ENCODE assay signal across 18 cellular contexts in the genomic region with DNA sequence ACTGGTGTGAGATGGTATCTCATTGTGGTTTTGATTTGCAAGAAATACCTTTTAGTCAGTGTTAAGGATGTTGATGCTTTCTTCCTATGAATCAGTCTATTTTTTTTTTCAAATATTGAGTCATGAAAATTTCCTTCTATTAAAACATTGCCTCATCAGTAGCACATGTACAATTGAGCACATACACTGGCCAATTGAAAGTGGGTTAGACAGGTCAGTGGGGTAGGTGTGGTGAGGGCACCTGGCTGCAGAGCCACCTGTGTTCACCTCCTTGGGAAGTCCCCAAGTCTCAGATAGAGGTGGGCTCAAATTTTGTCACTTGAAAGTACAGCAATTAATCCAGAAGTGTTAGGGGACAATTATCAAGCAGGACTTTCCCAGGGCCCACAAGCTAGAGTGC.
DNase-seq lines count a peak whose midpoint lies in the region; ATAC-seq, FAIRE-seq and TF ChIP-seq lines count a peak whose summit lies in the region.
"Had no signal": no experiment of that assay in that cellular context is flagged by ENCODE, and none has a peak within 500 bp of the region (broad histone marks: within the 10 kb centered on the region; RNA-seq: fewer than 3 reads in every experiment).

No MANE protein-coding gene starts in this region.

- intact Hi-C loops in activated CD4-positive, alpha-beta T cell treated with anti-CD3 and anti-CD28 coated beads, Interleukin-2, amount 10 ng/mL, durations not matched to agents 24 days and 14 days (cut with micrococcal nuclease) = loop anchor here (1.0 kb wide), 1 partner anchor 32 kb away; no protein-coding TSS in a partner anchor
- intact Hi-C loops in endothelial cell of umbilical vein (cut with micrococcal nuclease) = no loop called here

- H3K9me3 ChIP-seq in RWPE2 (ENCODE audit: severe bottlenecking) (no peaks in the 10 kb centered on the region), endothelial cell of umbilical vein (replicated peaks; ENCODE audit: control insufficient read depth, insufficient read depth, low read length) (no peaks in the 10 kb centered on the region), SJCRH30 (replicated peaks) (peaks cover 3% of the 10 kb centered on the region)
- H3K9me3 ChIP-seq: A549, Caco-2, esophagus squamous epithelium, neutrophil had no signal

- peaks cover 10% of the 10 kb centered on the region for H3K27me3 Mint-ChIP-seq in activated CD4-positive, alpha-beta T cell treated with anti-CD3 and anti-CD28 coated beads, Interleukin-2, amount 10 ng/mL, durations not matched to agents 24 days and 14 days

- H3K36me3 ChIP-seq in RWPE2 (ENCODE audit: low read depth) = no peaks in the 10 kb centered on the region
- H3K36me3 ChIP-seq in endothelial cell of umbilical vein (ENCODE audit: control insufficient read depth in 2 of 2, extremely low read depth in 1 of 2, insufficient read depth in 2 of 2, low read length in 2 of 2) = no peaks in the 10 kb centered on the region
- H3K36me3 ChIP-seq in SJCRH30 = no peaks in the 10 kb centered on the region
- H3K36me3 ChIP-seq: esophagus squamous epithelium, neutrophil had no signal

- FAIRE-seq in endothelial cell of umbilical vein (lab: Jason Lieb, UNC) = no peak
- FAIRE-seq: A549, colon had no signal

- H3K4me3 ChIP-seq in RWPE2 (ENCODE audit: severe bottlenecking) (no peak overlapping the region), endothelial cell of umbilical vein (replicated peaks in 1 of 3; ENCODE audit: insufficient read depth in 1 of 3, low read depth in 1 of 3, low read length in 3 of 3) (no peak overlapping the region), SJCRH30 (no peak overlapping the region)
- H3K4me3 ChIP-seq: A549, esophagus squamous epithelium had no signal

- TF ChIP-seq CTCF in RWPE2 (IDR thresholded peaks at IDR 0.05; ENCODE audit: poor library complexity, severe bottlenecking) = no peak
- TF ChIP-seq CTCF in endothelial cell of umbilical vein (IDR thresholded peaks at IDR 0.05; ENCODE audit: extremely low read depth in 1 of 2, insufficient read depth in 1 of 2, low read depth in 1 of 2, low read length in 2 of 2) = no peak
- TF ChIP-seq CTCF in GM13977 (IDR thresholded peaks at IDR 0.05; ENCODE audit: extremely low read depth, insufficient read depth, missing control alignments) = no peak

- in situ Hi-C loops in GM13977 (cut with MboI; ENCODE audit: low pct_unique_long_range_greater_than_20kb, low sequenced_read_pairs, unreplicated experiment) = no loop called here

- H4K20me1 ChIP-seq in endothelial cell of umbilical vein (replicated peaks; ENCODE audit: control insufficient read depth, extremely low read depth, insufficient read depth, low read length) = no peaks in the 10 kb centered on the region

- TF ChIP-seq POLR2A in endothelial cell of umbilical vein (IDR thresholded peaks at IDR 0.05; ENCODE audit: low read depth, low read length) = no peak

- no peak overlapping the region for H3K4me2 ChIP-seq in endothelial cell of umbilical vein (ENCODE audit: insufficient read depth, low read length)
- H3K4me2 ChIP-seq: A549, KMS-11 had no signal

- H3K27ac Mint-ChIP-seq in activated CD4-positive, alpha-beta T cell treated with anti-CD3 and anti-CD28 coated beads, Interleukin-2, amount 10 ng/mL, durations not matched to agents 24 days and 14 days = peak overlapping the region; percentile 87
- H3K27ac Mint-ChIP-seq: memory B cell; T-helper 2 cell treated with Interferon-gamma antibody and Interleukin-4, amounts not matched to agents 5 μg/mL and 100 μg/mL, for 36 hours had no signal

- POLR2A ChIA-PET in endothelial cell of umbilical vein (lab: Charles Lee) = no interaction called here

- ATAC-seq in RWPE2 (ENCODE audit: low read depth) = peak; percentile 94
- ATAC-seq: A549 had no signal

- H3K4me1 Mint-ChIP-seq in activated CD4-positive, alpha-beta T cell treated with anti-CD3 and anti-CD28 coated beads, Interleukin-2, amount 10 ng/mL, durations not matched to agents 24 days and 14 days = peaks cover 4% of the 10 kb centered on the region
- H3K4me1 Mint-ChIP-seq: memory B cell had no signal

- DNase-seq in activated CD4-positive, alpha-beta T cell treated with anti-CD3 and anti-CD28 coated beads, Interleukin-2, amount 10 ng/mL, durations not matched to agents 24 days and 14 days = no peak
- DNase-seq in activated CD4-positive, alpha-beta T cell treated with anti-CD3 and anti-CD28 coated beads for 48 hours = no peak
- no peak for DNase-seq in RWPE2 (ENCODE audit: low spot score)
- peak; percentile 14 for DNase-seq in endothelial cell of umbilical vein (ENCODE audit: low read depth, low spot score)
- DNase-seq in renal cortical epithelial cell (ENCODE audit: low read depth) = peak; percentile 74
- DNase-seq in SJCRH30 = no peak
- no peak for DNase-seq in dermis blood vessel endothelial cell
- no peak for DNase-seq in GM13977 (ENCODE audit: low spot score)
- DNase-seq: Caco-2, esophagus squamous epithelium, NCI-H524 had no signal

- H3K27ac ChIP-seq in RWPE2 (ENCODE audit: poor library complexity, severe bottlenecking) (peak overlapping the region; percentile 41), endothelial cell of umbilical vein (ENCODE audit: insufficient read depth, low read depth, low read length) (no peak overlapping the region), SJCRH30 (no peak overlapping the region)
- H3K27ac ChIP-seq: A549, esophagus squamous epithelium, KMS-11, neutrophil, RWPE1 had no signal

- H2AFZ ChIP-seq in endothelial cell of umbilical vein (ENCODE audit: low read depth, low read length) = no peak overlapping the region

- H3K36me3 Mint-ChIP-seq in activated CD4-positive, alpha-beta T cell treated with anti-CD3 and anti-CD28 coated beads, Interleukin-2, amount 10 ng/mL, durations not matched to agents 24 days and 14 days (ENCODE audit: low read depth) = peaks cover 1% of the 10 kb centered on the region

- no peaks in the 10 kb centered on the region for H3K79me2 ChIP-seq in endothelial cell of umbilical vein (ENCODE audit: control insufficient read depth, insufficient read depth, low read length)

- no TSS peak for BruUV-seq in endothelial cell of umbilical vein (replicated peaks; lab: Mats Ljungman, UMichigan)

- H3K9ac ChIP-seq in endothelial cell of umbilical vein (replicated peaks; ENCODE audit: extremely low read depth, insufficient read depth, low read length) = no peak overlapping the region
- H3K9ac ChIP-seq: KMS-11 had no signal

- peaks cover 24% of the 10 kb centered on the region for H3K9me3 Mint-ChIP-seq in activated CD4-positive, alpha-beta T cell treated with anti-CD3 and anti-CD28 coated beads, Interleukin-2, amount 10 ng/mL, durations not matched to agents 24 days and 14 days

- H3K4me1 ChIP-seq in RWPE2 (ENCODE audit: insufficient read depth, poor library complexity, severe bottlenecking) (peaks cover 3% of the 10 kb centered on the region), endothelial cell of umbilical vein (ENCODE audit: control insufficient read depth, extremely low read depth, insufficient read depth, low read length) (no peaks in the 10 kb centered on the region), SJCRH30 (peaks cover 3% of the 10 kb centered on the region; the same call in 1 of the 2 replicates)
- H3K4me1 ChIP-seq: A549, Caco-2, esophagus squamous epithelium had no signal

- H3K27me3 ChIP-seq in RWPE2 (ENCODE audit: insufficient read depth, poor library complexity, severe bottlenecking) (no peaks in the 10 kb centered on the region), endothelial cell of umbilical vein (ENCODE audit: control insufficient read depth in 2 of 2, insufficient read depth in 2 of 2, low read length in 2 of 2) (no peaks in the 10 kb centered on the region), SJCRH30 (no peaks in the 10 kb centered on the region)
- H3K27me3 ChIP-seq: esophagus squamous epithelium, neutrophil had no signal

- H3K4me3 Mint-ChIP-seq in activated CD4-positive, alpha-beta T cell treated with anti-CD3 and anti-CD28 coated beads, Interleukin-2, amount 10 ng/mL, durations not matched to agents 24 days and 14 days = no peak overlapping the region
- H3K4me3 Mint-ChIP-seq: memory B cell; T-helper 2 cell treated with Interferon-gamma antibody and Interleukin-4, amounts not matched to agents 5 μg/mL and 100 μg/mL, for 36 hours had no signal

- dilution Hi-C loops in endothelial cell of umbilical vein (cut with MboI; ENCODE audit: extremely low pct_ligation_motif_present, low sequenced_read_pairs) = no loop called here

- CTCF ChIA-PET in endothelial cell of umbilical vein (lab: Charles Lee) = no interaction called here

- no peaks in the 10 kb centered on the region for H3K9me1 ChIP-seq in endothelial cell of umbilical vein (replicated peaks; ENCODE audit: control insufficient read depth, extremely low read depth, insufficient read depth, low read length)

TF ChIP-seq in endothelial cell of umbilical vein, 7 proteins besides CTCF, POLR2A, EP300 and RAD21:
- TF ChIP-seq JUN (IDR thresholded peaks at IDR 0.05; ENCODE audit: borderline replicate concordance, insufficient read depth, insufficient read length, low read depth) = no peak
- TF ChIP-seq, protein P1, sequence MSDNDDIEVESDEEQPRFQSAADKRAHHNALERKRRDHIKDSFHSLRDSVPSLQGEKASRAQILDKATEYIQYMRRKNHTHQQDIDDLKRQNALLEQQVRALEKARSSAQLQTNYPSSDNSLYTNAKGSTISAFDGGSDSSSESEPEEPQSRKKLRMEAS (IDR thresholded peaks at IDR 0.05; ENCODE audit: insufficient read depth, insufficient read length) = no peak
- TF ChIP-seq FOS (IDR thresholded peaks at IDR 0.05; ENCODE audit: borderline replicate concordance, insufficient read depth, low read length) = peak; percentile 48
- TF ChIP-seq MYC (IDR thresholded peaks at IDR 0.05; ENCODE audit: low read depth, low read length) = no peak
- TF ChIP-seq POLR2AphosphoS5 (IDR thresholded peaks at IDR 0.05; ENCODE audit: insufficient read depth, low read depth, low read length) = no peak
- no peak for TF ChIP-seq EZH2 (IDR thresholded peaks at IDR 0.05; ENCODE audit: borderline replicate concordance, low read depth, low read length, severe bottlenecking)
- no peak for TF ChIP-seq GATA2 (IDR thresholded peaks at IDR 0.05; ENCODE audit: insufficient read depth, insufficient read length, low read depth, low read length)

Comparison
In these comparisons a context has a peak if more than half of its experiments do, and no peak if none do; other contexts are left out.
1. DNase-seq: peak in endothelial cell of umbilical vein (single experiment) and renal cortical epithelial cell (single experiment); none in activated CD4-positive, alpha-beta T cell treated with anti-CD3 and anti-CD28 coated beads, Interleukin-2, amount 10 ng/mL, durations not matched to agents 24 days and 14 days (single experiment), activated CD4-positive, alpha-beta T cell treated with anti-CD3 and anti-CD28 coated beads for 48 hours (single experiment), RWPE2 (single experiment), SJCRH30 (0 of 2), dermis blood vessel endothelial cell (single experiment) and GM13977 (single experiment).